14 cellular contexts compared by ENCODE assay signal in the genomic region with DNA sequence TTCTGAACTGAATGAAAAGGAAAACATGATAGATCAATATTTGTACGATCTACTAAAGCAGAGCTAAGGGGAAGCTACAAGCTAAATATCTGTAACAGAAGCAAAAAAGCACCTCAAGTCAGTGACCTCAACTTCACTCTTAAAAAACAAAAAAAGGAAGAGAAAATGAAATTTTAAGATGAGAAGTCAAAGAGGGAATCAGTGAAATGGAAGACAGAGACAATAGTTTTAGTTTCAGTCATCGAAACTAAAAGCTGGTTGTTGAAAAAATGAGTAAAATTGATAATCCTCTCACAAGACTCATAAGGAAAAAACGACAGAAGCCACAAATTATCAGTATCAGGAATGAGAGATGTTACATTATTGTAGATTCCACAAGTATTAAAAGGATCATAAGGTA. TPM values are rescaled to one million over a fixed set of nuclear protein-coding genes. Genes with fewer than 3 reads are reported as not detected.
DNase-seq lines count a peak whose midpoint lies in the region; ATAC-seq, FAIRE-seq and TF ChIP-seq lines count a peak whose summit lies in the region.
"Had no signal": no experiment of that assay in that cellular context is flagged by ENCODE, and none has a peak within 500 bp of the region (broad histone marks: within the 10 kb centered on the region; RNA-seq: fewer than 3 reads in every experiment).

No MANE protein-coding gene starts in this region.

- 65 to 69% methylated on average over 3 of the region's 3 CpGs for WGBS in transverse colon (ENCODE audit: low coverage in 1 of 2), 2 donors

- H3K36me3 ChIP-seq in transverse colon (no peaks in the 10 kb centered on the region), left lung (no peaks in the 10 kb centered on the region)
- H3K36me3 ChIP-seq: BE2C had no signal

- TF ChIP-seq CTCF in transverse colon (IDR thresholded peaks at IDR 0.05) = no peak
- no peak for TF ChIP-seq CTCF in left lung (IDR thresholded peaks at IDR 0.05)

- no peak overlapping the region for H3K27ac ChIP-seq in transverse colon
- no peak overlapping the region for H3K27ac ChIP-seq in left lung

- no peaks in the 10 kb centered on the region for H3K4me1 ChIP-seq in transverse colon
- no peaks in the 10 kb centered on the region for H3K4me1 ChIP-seq in left lung
- H3K4me1 ChIP-seq: BE2C had no signal

- in situ Hi-C loops in transverse colon (cut with MboI; ENCODE audit: low pct_ligation_motif_present in 1 of 4, low pct_unique_long_range_greater_than_20kb in 1 of 4, low sequenced_read_pairs in 3 of 4) = loop anchor here (10.0 to 25.0 kb wide), 3 partner anchors 103 to 356 kb away; no protein-coding TSS in a partner anchor

- H3K9me3 ChIP-seq in transverse colon (no peaks in the 10 kb centered on the region), left lung (no peaks in the 10 kb centered on the region)
- H3K9me3 ChIP-seq: BE2C, mucosa of descending colon had no signal

- H3K27me3 ChIP-seq in transverse colon = no peaks in the 10 kb centered on the region
- no peaks in the 10 kb centered on the region for H3K27me3 ChIP-seq in left lung
- H3K27me3 ChIP-seq: BE2C had no signal

- TF ChIP-seq POLR2A in GM12892 (IDR thresholded peaks at IDR 0.05; ENCODE audit: low read depth, low read length) = no peak
- TF ChIP-seq POLR2A in transverse colon (IDR thresholded peaks at IDR 0.05) = no peak

- no peak for TF ChIP-seq EP300 in transverse colon (IDR thresholded peaks at IDR 0.05; ENCODE audit: low read depth)

- intact Hi-C loops in transverse colon (cut with DNase I; ENCODE audit: low total_unique reads) = no loop called here
- intact Hi-C loops in left lung (cut with DNase I) = no loop called here

- peak; percentile 61 for FAIRE-seq in GM12892 (lab: Jason Lieb, UNC)

- DNase-seq in GM12892 (ENCODE audit: insufficient read length) (no peak), transverse colon (no peak), retina (no peak), CD1c-positive myeloid dendritic cell (ENCODE audit: extremely low spot score) (no peak), left lung (no peak)
- DNase-seq: activated CD4-positive, alpha-beta T cell treated with anti-CD3 and anti-CD28 coated beads for 48 hours; BE2C; mucosa of descending colon; NCI-H2029; SHP77 had no signal

- ATAC-seq in GM19043 (IDR thresholded peaks at IDR 0.05; ENCODE audit: low read depth, unreplicated experiment) (peak; percentile 96), HG02642 (IDR thresholded peaks at IDR 0.05; ENCODE audit: poor library complexity, unreplicated experiment) (peak; percentile 91), HG03442 (IDR thresholded peaks at IDR 0.05; ENCODE audit: unreplicated experiment) (peak; percentile 93), left lung (no peak)
- ATAC-seq: mucosa of descending colon, sciatic nerve had no signal

- H3K4me3 ChIP-seq in transverse colon (no peak overlapping the region), left lung (no peak overlapping the region)
- H3K4me3 ChIP-seq: mucosa of descending colon had no signal

RNA-seq across cellular contexts. Expression of gene SLC2A13, which starts 11.9 kb away (rescaled TPM):
- 0.87 TPM for polyA plus RNA-seq in GM12892 (2012; ENCODE audit: missing spikeins)
- total RNA-seq in transverse colon (10 to 100 TPM; 31.8 to 70.7 (median 46.8) TPM), left lung (10 to 100 TPM; 12.8 to 14.6 TPM)
